In the genomic region with DNA sequence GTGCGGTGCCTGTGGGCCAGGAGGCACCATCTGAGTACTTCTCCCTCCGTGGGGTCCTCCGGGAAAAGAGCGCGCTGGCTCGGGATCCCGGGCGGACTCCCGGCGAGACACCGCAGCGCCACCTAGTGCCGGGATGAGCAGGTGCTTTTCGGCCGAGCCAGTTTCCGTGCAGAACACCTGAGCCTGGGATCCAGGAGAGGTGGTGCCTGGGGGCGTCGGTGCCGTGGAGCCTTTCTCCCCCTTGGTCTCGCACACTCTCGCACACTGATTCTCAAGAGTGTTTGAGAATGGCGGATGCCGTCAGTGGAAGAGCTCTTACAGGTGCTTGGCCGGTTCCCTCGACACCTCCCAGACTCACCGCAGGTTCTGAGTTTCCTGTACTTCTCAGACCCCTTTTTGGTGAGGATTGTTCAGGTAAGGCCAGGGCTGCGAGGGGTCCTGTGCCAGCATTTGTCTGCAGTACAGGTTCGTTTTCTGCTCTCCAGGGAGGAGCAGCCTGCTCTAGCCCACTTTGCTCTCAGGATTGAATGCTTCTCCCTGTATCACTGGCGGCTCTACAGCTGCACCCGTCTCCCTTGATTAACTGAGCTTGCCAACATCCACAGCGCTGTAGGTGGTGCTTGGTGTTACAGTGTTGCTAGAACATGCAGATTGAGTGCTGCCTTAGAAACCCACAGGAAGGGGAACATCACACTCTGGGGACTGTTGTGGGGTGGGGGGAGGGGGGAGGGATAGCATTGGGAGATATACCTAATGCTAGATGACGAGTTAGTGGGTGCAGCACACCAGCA, we compare ENCODE assay signal across 8 cellular contexts. TPM values are rescaled to one million over a fixed set of nuclear protein-coding genes. Genes with fewer than 3 reads are reported as not detected.
DNase-seq lines count a peak whose midpoint lies in the region; ATAC-seq and TF ChIP-seq lines count a peak whose summit lies in the region.

No MANE protein-coding gene starts in this region.

- H3K27ac ChIP-seq in RWPE2 (ENCODE audit: poor library complexity, severe bottlenecking): no peak overlapping the region

- DNase-seq in ACHN (peak; percentile 29), GM19238 (ENCODE audit: insufficient read length, low spot score) (peak; percentile 57), RWPE2 (ENCODE audit: low spot score) (no peak), iris pigment epithelial cell (ENCODE audit: low read depth) (peak; percentile 34)
- DNase-seq in stimulated activated CD4-positive, alpha-beta T cell treated with anti-CD3 and anti-CD28 coated beads, Interleukin-12 subunit alpha, Interleukin-12 subunit beta, amount 100 ng/mL, for 48 hours (ENCODE audit: low read depth in 2 of 3, low spot score in 1 of 3): peak in 2 of 3 donors; percentile 15 to 20

- H3K9me3 Mint-ChIP-seq in brain: no peaks in the 10 kb centered on the region

- peak overlapping the region in 1 of 5 experiments; percentile 48 for H3K27ac Mint-ChIP-seq in brain

- ATAC-seq in RWPE2 (ENCODE audit: low read depth) (peak; percentile 52; the same call in 1 of the 3 replicates), GM19035 (IDR thresholded peaks at IDR 0.05; ENCODE audit: unreplicated experiment) (no peak), HG03196 (IDR thresholded peaks at IDR 0.05; ENCODE audit: unreplicated experiment) (no peak)

- no peaks in the 10 kb centered on the region for H3K4me1 ChIP-seq in RWPE2 (ENCODE audit: insufficient read depth, poor library complexity, severe bottlenecking)

- H3K4me3 Mint-ChIP-seq in brain: no peak overlapping the region

- H3K36me3 Mint-ChIP-seq in brain: peaks cover 45% of the 10 kb centered on the region

- H3K27me3 ChIP-seq in RWPE2 (ENCODE audit: insufficient read depth, poor library complexity, severe bottlenecking): no peaks in the 10 kb centered on the region

- in situ Hi-C loops in ACHN (cut with HindIII; ENCODE audit: low pct_ligation_motif_present, low pct_unique_long_range_greater_than_20kb, low sequenced_read_pairs): no loop called here

- no peaks in the 10 kb centered on the region for H3K9me3 ChIP-seq in RWPE2 (ENCODE audit: severe bottlenecking)

- peaks cover 4% of the 10 kb centered on the region for H3K4me1 Mint-ChIP-seq in brain

- H3K4me3 ChIP-seq in RWPE2 (ENCODE audit: severe bottlenecking): no peak overlapping the region

- peaks cover 29% of the 10 kb centered on the region for H3K36me3 ChIP-seq in RWPE2 (ENCODE audit: low read depth)

- TF ChIP-seq CTCF in RWPE2 (IDR thresholded peaks at IDR 0.05; ENCODE audit: poor library complexity, severe bottlenecking): peak; percentile 95
- peak; percentile 69 to 81 for TF ChIP-seq CTCF in brain (conservative IDR thresholded peaks at IDR 0.05)

- H3K27me3 Mint-ChIP-seq in brain: no peaks in the 10 kb centered on the region

RNA-seq across cellular contexts. Expression of gene TBCD, which starts 23.4 kb away (rescaled TPM):
- 96.8 TPM for polyA plus RNA-seq in brain (ENCODE audit: insufficient read depth, low read depth, low replicate concordance)

RNA-seq across cellular contexts. Expression of gene FN3K, which starts 39.8 kb away (rescaled TPM):
- polyA plus RNA-seq in brain (ENCODE audit: insufficient read depth, low read depth, low replicate concordance): 99.9 TPM

RNA-seq across cellular contexts. Expression of gene FN3KRP, which starts 58.7 kb away (rescaled TPM):
- 74.0 TPM for polyA plus RNA-seq in brain (ENCODE audit: insufficient read depth, low read depth, low replicate concordance)
